In genomic region chr5:64457846-64458245, GRCh38 we compare ENCODE assay signal across 15 cellular contexts. TPM values are rescaled to one million over a fixed set of nuclear protein-coding genes. Genes with fewer than 3 reads are reported as not detected.
DNase-seq lines count a peak whose midpoint lies in the region; ATAC-seq, FAIRE-seq and TF ChIP-seq lines count a peak whose summit lies in the region.
"Had no signal": no experiment of that assay in that cellular context is flagged by ENCODE, and none has a peak within 500 bp of the region (broad histone marks: within the 10 kb centered on the region; RNA-seq: fewer than 3 reads in every experiment).

No MANE protein-coding gene starts in this region.

- no peaks in the 10 kb centered on the region for H3K4me1 Mint-ChIP-seq in MCF 10A (ENCODE audit: insufficient read depth, unreplicated experiment)
- H3K4me1 Mint-ChIP-seq: CD4-positive, CD25-positive, alpha-beta regulatory T cell; GM23338 had no signal

- H3K36me3 ChIP-seq in breast epithelium (no peaks in the 10 kb centered on the region), GM12878 (ENCODE audit: control insufficient read depth in 2 of 2, insufficient read depth in 2 of 2, low read length in 1 of 2) (no peaks in the 10 kb centered on the region), WERI-Rb-1 (no peaks in the 10 kb centered on the region)
- H3K36me3 ChIP-seq: BLaER1 treated with 17β-estradiol and CSF1 and Interleukin-3, amounts not matched to agents 10 nM and 100 nM had no signal

- H3K9me3 Mint-ChIP-seq in MCF 10A (ENCODE audit: unreplicated experiment) = no peaks in the 10 kb centered on the region

- no peak for TF ChIP-seq EP300 in GM12878 (IDR thresholded peaks at IDR 0.05; ENCODE audit: borderline replicate concordance in 1 of 2, control insufficient read depth in 1 of 2, low read depth in 2 of 2, low read length in 2 of 2)

- no peaks in the 10 kb centered on the region for H3K36me3 Mint-ChIP-seq in MCF 10A (ENCODE audit: insufficient read depth, unreplicated experiment)
- H3K36me3 Mint-ChIP-seq: CD4-positive, CD25-positive, alpha-beta regulatory T cell had no signal

- H3K27me3 ChIP-seq in breast epithelium (no peaks in the 10 kb centered on the region), GM12878 (replicated peaks in 1 of 2; ENCODE audit: control insufficient read depth in 2 of 2, insufficient read depth in 2 of 2, low read length in 1 of 2) (no peaks in the 10 kb centered on the region), WERI-Rb-1 (ENCODE audit: insufficient read depth, low read depth, severe bottlenecking) (no peaks in the 10 kb centered on the region)
- H3K27me3 ChIP-seq: BLaER1 treated with 17β-estradiol and CSF1 and Interleukin-3, amounts not matched to agents 10 nM and 100 nM had no signal

- RAD21 ChIA-PET in GM12878 (lab: Charles Lee; ENCODE audit: unreplicated experiment) = no interaction called here

- DNase-seq in MCF 10A (ENCODE audit: unreplicated experiment) (peak; percentile 15), breast epithelium (ENCODE audit: low spot score in 2 of 2) (no peak), GM12878 (ENCODE audit: low read depth, low spot score) (no peak), WERI-Rb-1 (no peak), NCI-H748 (lab: John Stamatoyannopoulos, UW; ENCODE audit: unreplicated experiment) (no peak), NCI-H345 treated with DMSO at 0.1 percent for 48 hours (lab: John Stamatoyannopoulos, UW; ENCODE audit: unreplicated experiment) (no peak)
- DNase-seq: CD4-positive, CD25-positive, alpha-beta regulatory T cell; DMS53; H7 had no signal

- CTCF ChIA-PET in MCF 10A (lab: Yijun Ruan, JAX) (no interaction called here), GM12878 (lab: Yijun Ruan, JAX) (no interaction called here)

- SMC1A ChIA-PET in GM12878 (lab: Charles Lee; ENCODE audit: uncharacterized antibody, unreplicated experiment) = no interaction called here

- peaks cover 0 to 4% of the 10 kb centered on the region in 2 donors for H3K9me3 ChIP-seq in breast epithelium
- H3K9me3 ChIP-seq in GM12878 (replicated peaks; ENCODE audit: control insufficient read depth, insufficient read depth, low read length) = no peaks in the 10 kb centered on the region
- no peaks in the 10 kb centered on the region for H3K9me3 ChIP-seq in WERI-Rb-1 (ENCODE audit: severe bottlenecking)

- POLR2A ChIA-PET in MCF 10A (lab: Yijun Ruan, JAX) = no interaction called here
- POLR2A ChIA-PET in GM12878 (lab: Charles Lee) = no interaction called here

- in situ Hi-C loops in GM12878 (cut with MboI) = no loop called here

- ATAC-seq in GM12878 (peak; percentile 50), esophagus mucosa (peak; percentile 57), HG02870 (IDR thresholded peaks at IDR 0.05; ENCODE audit: unreplicated experiment) (no peak)
- ATAC-seq: GM23338 had no signal

- H3K4me3 ChIP-seq in breast epithelium (no peak overlapping the region), GM12878 (no peak overlapping the region), WERI-Rb-1 (ENCODE audit: low read depth, low read length) (no peak overlapping the region)
- H3K4me3 ChIP-seq: BLaER1 treated with 17β-estradiol and CSF1 and Interleukin-3, amounts not matched to agents 10 nM and 100 nM; GM23338 had no signal

- TF ChIP-seq CTCF in MCF 10A (IDR thresholded peaks at IDR 0.05; ENCODE audit: unreplicated experiment) (no peak), breast epithelium (IDR thresholded peaks at IDR 0.05) (no peak), GM12878 (IDR thresholded peaks at IDR 0.05 in 2 of 3, conservative IDR thresholded peaks at IDR 0.05 in 1 of 3; ENCODE audit: control insufficient read depth in 2 of 3, extremely low read depth in 1 of 3, insufficient read depth in 1 of 3, low read depth in 3 of 3, low read length in 3 of 3) (no peak), WERI-Rb-1 (IDR thresholded peaks at IDR 0.05; ENCODE audit: low read depth, low read length) (no peak)

- intact Hi-C loops in MCF 10A (cut with micrococcal nuclease) = no loop called here
- intact Hi-C loops in breast epithelium (cut with DNase I; ENCODE audit: low total_unique reads) = no loop called here
- intact Hi-C loops in GM12878 (cut with micrococcal nuclease; ENCODE audit: unreplicated experiment) = no loop called here

- no peak overlapping the region for H3K27ac Mint-ChIP-seq in MCF 10A (ENCODE audit: low read depth, unreplicated experiment)
- H3K27ac Mint-ChIP-seq: CD4-positive, CD25-positive, alpha-beta regulatory T cell; GM23338 had no signal

- no peak overlapping the region for H3K9ac ChIP-seq in GM12878 (ENCODE audit: control insufficient read depth, insufficient read depth, low read length)
- H3K9ac ChIP-seq: BLaER1 treated with 17β-estradiol and CSF1 and Interleukin-3, amounts not matched to agents 10 nM and 100 nM had no signal

- BruUV-seq in MCF 10A (replicated peaks; lab: Mats Ljungman, UMichigan) = no TSS peak
- BruUV-seq in GM12878 (replicated peaks; lab: Mats Ljungman, UMichigan) = no TSS peak

- H3K27me3 Mint-ChIP-seq in MCF 10A (ENCODE audit: insufficient read depth, unreplicated experiment) = no peaks in the 10 kb centered on the region
- H3K27me3 Mint-ChIP-seq: CD4-positive, CD25-positive, alpha-beta regulatory T cell had no signal

- no peaks in the 10 kb centered on the region for H3K79me2 ChIP-seq in GM12878 (ENCODE audit: control insufficient read depth, insufficient read depth, low read length)

- H3K27ac ChIP-seq in breast epithelium = no peak overlapping the region
- no peak overlapping the region for H3K27ac ChIP-seq in GM12878 (ENCODE audit: control insufficient read depth, insufficient read depth)
- H3K27ac ChIP-seq in WERI-Rb-1 = no peak overlapping the region
- H3K27ac ChIP-seq: 22Rv1; BLaER1 treated with 17β-estradiol and CSF1 and Interleukin-3, amounts not matched to agents 10 nM and 100 nM had no signal

- TF ChIP-seq RAD21 in GM12878 (IDR thresholded peaks at IDR 0.05; ENCODE audit: insufficient read depth, low read depth, low read length) = no peak

- no peaks in the 10 kb centered on the region for H3K4me1 ChIP-seq in breast epithelium
- H3K4me1 ChIP-seq in GM12878 (ENCODE audit: control insufficient read depth, insufficient read depth, low read length) = no peaks in the 10 kb centered on the region

- TF ChIP-seq POLR2A in breast epithelium (IDR thresholded peaks at IDR 0.05) = no peak
- TF ChIP-seq POLR2A in GM12878 (IDR thresholded peaks at IDR 0.05; ENCODE audit: low read depth, low read length) = no peak

- 0% methylated on average over 1 of the region's 1 CpG for WGBS in GM12878 (ENCODE audit: insufficient coverage, insufficient replicate concordance, low lambda C conversion rate, missing lambda C conversion rate)

- no peak overlapping the region for H3K4me3 Mint-ChIP-seq in MCF 10A (ENCODE audit: unreplicated experiment)
- H3K4me3 Mint-ChIP-seq: CD4-positive, CD25-positive, alpha-beta regulatory T cell; GM23338 had no signal

- no peak overlapping the region for H2AFZ ChIP-seq in GM12878 (ENCODE audit: control insufficient read depth, low read depth, low read length)
- H2AFZ ChIP-seq: GM23338 had no signal

- FAIRE-seq in GM12878 (lab: Jason Lieb, UNC) = no peak
- FAIRE-seq: GM18507 had no signal

- no peak overlapping the region for H3K4me2 ChIP-seq in GM12878 (ENCODE audit: control insufficient read depth, insufficient read depth)
- H3K4me2 ChIP-seq: GM23338 had no signal

- no peaks in the 10 kb centered on the region for H4K20me1 ChIP-seq in GM12878 (ENCODE audit: control insufficient read depth, insufficient read depth)
- H4K20me1 ChIP-seq: BLaER1 treated with 17β-estradiol and CSF1 and Interleukin-3, amounts not matched to agents 10 nM and 100 nM had no signal

TF ChIP-seq in GM12878, 131 proteins besides CTCF, POLR2A, EP300 and RAD21:
- TF ChIP-seq BRCA1 (IDR thresholded peaks at IDR 0.05; ENCODE audit: low read depth, low read length) = no peak

RNA-seq across cellular contexts. Expression of gene RGS7BP, which starts 48.0 kb away (rescaled TPM):
- total RNA-seq in MCF 10A (2022) (not detected in 2 replicates), breast epithelium (1 to 10 TPM in 1 of 3 donors, under 1 TPM in 2; under 0.01 to 1.4 (median 0.29) TPM), GM12878 (2014; rRNA removed) (not detected in 2 replicates), GM12878 (2014; rRNA removed; fragmentation: Illumina TruSeq; extraction: Trizol) (not detected in 2 replicates), GM12878 (2021) (not detected in 2 replicates), esophagus mucosa (0.12 TPM)
- not detected in 2 replicates for total RNA-seq in GM12878 (2013; cell fraction: nucleolus; rRNA removed)
- not detected for polyA plus RNA-seq in GM12878 (2011; ENCODE audit: low read depth)
- polyA plus RNA-seq in GM12878 (2011; rRNA removed) (not detected in 2 replicates), GM12878 (2014; fragmentation: Illumina TruSeq; extraction: Trizol) (not detected in 2 replicates), GM12878 (2014; fragmentation: Nextera tagmentation; extraction: Ambion mirVana) (not detected), GM12878 (2014; rRNA removed) (not detected in 2 replicates), GM12878 (2016; fragmentation: Nextera tagmentation; extraction: Ambion mirVana) (not detected)
- polyA plus RNA-seq in GM12878 (2011; cell fraction: cytosol; rRNA removed) = not detected in 2 replicates
- not detected in 2 replicates for polyA plus RNA-seq in GM12878 (2011; cell fraction: nucleus; rRNA removed)
- polyA plus RNA-seq in GM12878 (2012) = not detected in 2 replicates
- polyA minus RNA-seq in GM12878 (2011; rRNA and poly(A)+ RNA removed) = not detected in 2 replicates
- not detected in 2 replicates for polyA minus RNA-seq in GM12878 (2011; cell fraction: cytosol; rRNA and poly(A)+ RNA removed)
- polyA minus RNA-seq in GM12878 (2011; cell fraction: nucleus; rRNA and poly(A)+ RNA removed) = not detected in 2 replicates
- total RNA-seq: CD4-positive, CD25-positive, alpha-beta regulatory T cell had no signal
- polyA plus RNA-seq: CD4-positive, CD25-positive, alpha-beta regulatory T cell had no signal
